10 cellular contexts compared by ENCODE assay signal in genomic region chrX:10633722-10634121, GRCh38. TPM values are rescaled to one million over a fixed set of nuclear protein-coding genes. Genes with fewer than 3 reads are reported as not detected.
DNase-seq lines count a peak whose midpoint lies in the region; ATAC-seq and TF ChIP-seq lines count a peak whose summit lies in the region.
"Had no signal": no experiment of that assay in that cellular context is flagged by ENCODE, and none has a peak within 500 bp of the region (broad histone marks: within the 10 kb centered on the region; RNA-seq: fewer than 3 reads in every experiment).

No MANE protein-coding gene starts in this region.

- in situ Hi-C loops in astrocyte of the spinal cord (cut with HindIII; ENCODE audit: low sequenced_read_pairs), result no loop called here

- DNase-seq in AG08395 (ENCODE audit: low spot score) (peak; percentile 70), MV-4-11 (lab: John Stamatoyannopoulos, UW) (peak; percentile 5), astrocyte of the spinal cord (ENCODE audit: low read depth, low spot score) (peak; percentile 92), left kidney (ENCODE audit: low read depth, low spot score) (peak; percentile 64), cerebellar cortex (ENCODE audit: low spot score) (no peak), colonic mucosa (no peak), left lobe of liver (ENCODE audit: low spot score) (no peak)
- DNase-seq in activated CD4-positive, CD25-positive, alpha-beta regulatory T cell (lab: John Stamatoyannopoulos, UW), result no peak
- DNase-seq: activated naive CD4-positive, alpha-beta T cell treated with anti-CD3 and anti-CD28 coated beads, Interleukin-2, amount 10 ng/mL, durations not matched to agents 7 days and 5 days had no signal

- intact Hi-C loops in colonic mucosa (cut with DNase I), result loop anchor here (10.0 kb wide), 1 partner anchor 471 kb away; no protein-coding TSS in a partner anchor

- no peak for ATAC-seq in left lobe of liver

- H3K36me3 ChIP-seq in colonic mucosa, result no peaks in the 10 kb centered on the region

- no peak overlapping the region for H3K27ac ChIP-seq in colonic mucosa
- H3K27ac ChIP-seq: parathyroid adenoma had no signal

- no peak overlapping the region for H3K9ac ChIP-seq in colonic mucosa (ENCODE audit: low read depth in 2 of 2, low read length in 2 of 2)
- H3K9ac ChIP-seq: parathyroid adenoma had no signal

- H3K4me3 ChIP-seq in astrocyte of the spinal cord (ENCODE audit: low read depth, low read length) (no peak overlapping the region), colonic mucosa (no peak overlapping the region)

- no peaks in the 10 kb centered on the region for H3K27me3 ChIP-seq in colonic mucosa

- TF ChIP-seq CTCF in astrocyte of the spinal cord (IDR thresholded peaks at IDR 0.05; ENCODE audit: low read depth, low read length), result no peak
- TF ChIP-seq CTCF in colonic mucosa (IDR thresholded peaks at IDR 0.05), result no peak

- H3K4me1 ChIP-seq in colonic mucosa, result no peaks in the 10 kb centered on the region
- H3K4me1 ChIP-seq: parathyroid adenoma had no signal

- no peaks in the 10 kb centered on the region for H3K9me3 ChIP-seq in colonic mucosa

RNA-seq across cellular contexts. Expression of gene MID1, which starts 13.3 kb away (rescaled TPM):
- total RNA-seq in colonic mucosa (10 to 100 TPM; 38.3 to 44.9 TPM), left lobe of liver (2.4 TPM)

Comparison
In these comparisons a context has a peak if more than half of its experiments do, and no peak if none do; other contexts are left out.
1. DNase-seq: peak in AG08395 (single experiment), MV-4-11 (single experiment), astrocyte of the spinal cord (single experiment) and left kidney (single experiment); none in activated CD4-positive, CD25-positive, alpha-beta regulatory T cell (0 of 4), cerebellar cortex (single experiment), colonic mucosa (single experiment) and left lobe of liver (single experiment).
2. RNA of gene MID1, which starts 13.3 kb away (total RNA-seq): 38.3 to 44.9 TPM in colonic mucosa; 2.4 TPM in left lobe of liver (single experiment); every median in the first group is over 10 times any median in the second.